ENCODE assay signal across 22 cellular contexts in the genomic region with DNA sequence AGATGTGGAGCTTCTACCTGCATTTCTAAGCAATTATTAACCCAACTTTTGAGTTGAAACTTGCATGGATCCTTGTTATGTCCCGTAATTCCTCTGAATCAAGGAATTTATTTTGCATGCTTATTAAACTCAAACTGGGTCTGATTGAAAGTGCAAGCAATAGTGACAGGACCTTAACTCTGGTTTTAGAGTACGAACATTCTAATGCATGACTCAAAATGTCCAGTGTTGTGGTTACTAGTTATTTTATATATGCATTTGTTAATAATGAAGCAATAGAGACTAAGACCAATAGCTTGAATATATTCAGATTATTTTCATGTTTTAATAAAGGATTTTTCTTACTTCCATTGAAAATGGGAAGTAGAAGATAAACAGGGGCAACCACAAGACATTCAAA. TPM values are rescaled to one million over a fixed set of nuclear protein-coding genes. Genes with fewer than 3 reads are reported as not detected.
"Had no signal": no experiment of that assay in that cellular context is flagged by ENCODE, and none has a peak within 500 bp of the region (broad histone marks: within the 10 kb centered on the region; RNA-seq: fewer than 3 reads in every experiment).

No MANE protein-coding gene starts in this region.

- H3K27me3 Mint-ChIP-seq: activated CD4-positive, alpha-beta T cell treated with anti-CD3 and anti-CD28 coated beads, Interleukin-2, amount 10 ng/mL, durations not matched to agents 7 days and 5 days; activated naive CD4-positive, alpha-beta T cell treated with anti-CD3 and anti-CD28 coated beads, Interleukin-2, amount 10 ng/mL, durations not matched to agents 7 days and 5 days had no signal

- H3K27me3 ChIP-seq: ascending aorta, thyroid gland had no signal

- FAIRE-seq: endometrium, keratinocyte had no signal

- ATAC-seq: activated CD4-positive, CD25-positive, alpha-beta regulatory T cell treated with anti-CD3 and anti-CD28 coated beads, Interleukin-2, amount 50 U/mL, for 24 hours; activated T-cell treated with anti-CD3 and anti-CD28 coated beads, Interleukin-2, amount 50 U/mL, for 4 hours; lower lobe of right lung had no signal

- H3K4me3 ChIP-seq: ascending aorta, coronary artery, lower lobe of right lung, thyroid gland had no signal

- DNase-seq: activated CD4-positive, alpha-beta T cell treated with anti-CD3 and anti-CD28 coated beads, Interleukin-2, amount 10 ng/mL, durations not matched to agents 7 days and 5 days; activated CD8-positive, alpha-beta memory T cell treated with anti-CD3 and anti-CD28 coated beads, Interleukin-2, amount 50 U/mL, for 4 hours; activated naive CD4-positive, alpha-beta T cell treated with anti-CD3 and anti-CD28 coated beads, Interleukin-2, amount 10 ng/mL, durations not matched to agents 7 days and 5 days; activated T-cell treated with anti-CD3 and anti-CD28 coated beads, Interleukin-2, amount 50 U/mL, for 4 hours; erythroblast; foreskin melanocyte; lower lobe of right lung; midbrain; posterior cingulate gyrus; retina; stimulated activated CD4-positive, alpha-beta T cell treated with anti-CD3 and anti-CD28 coated beads, Interleukin-12 subunit alpha, Interleukin-12 subunit beta, amount 100 ng/mL, for 4 hours; stimulated activated CD4-positive, alpha-beta T cell treated with anti-CD3 and anti-CD28 coated beads, Interleukin-1b, Interleukin-23, amount 100 ng/mL, for 48 hours; stimulated activated CD8-positive, alpha-beta memory T cell treated with anti-CD3 and anti-CD28 coated beads, Interleukin-4, amount 100 ng/mL, for 48 hours; stimulated activated naive CD4-positive, alpha-beta T cell treated with Interleukin-2 at 50 U/mL for 16 hours; thyroid gland had no signal

- H3K4me3 Mint-ChIP-seq: activated CD4-positive, alpha-beta T cell treated with anti-CD3 and anti-CD28 coated beads, Interleukin-2, amount 10 ng/mL, durations not matched to agents 7 days and 5 days; activated naive CD4-positive, alpha-beta T cell treated with anti-CD3 and anti-CD28 coated beads, Interleukin-2, amount 10 ng/mL, durations not matched to agents 7 days and 5 days; activated T-cell treated with anti-CD3 and anti-CD28 coated beads, Interleukin-2, amount 50 U/mL, for 4 hours; nephron had no signal

- H3K27ac Mint-ChIP-seq: activated CD4-positive, alpha-beta T cell treated with anti-CD3 and anti-CD28 coated beads, Interleukin-2, amount 10 ng/mL, durations not matched to agents 7 days and 5 days; activated naive CD4-positive, alpha-beta T cell treated with anti-CD3 and anti-CD28 coated beads, Interleukin-2, amount 10 ng/mL, durations not matched to agents 7 days and 5 days; nephron had no signal

- H3K4me1 ChIP-seq: ascending aorta, lower lobe of right lung had no signal

- H3K27ac ChIP-seq: ascending aorta, coronary artery, lower lobe of right lung had no signal

- H3K4me1 Mint-ChIP-seq: nephron had no signal

- H3K9me3 Mint-ChIP-seq: activated CD4-positive, alpha-beta T cell treated with anti-CD3 and anti-CD28 coated beads, Interleukin-2, amount 10 ng/mL, durations not matched to agents 7 days and 5 days; activated naive CD4-positive, alpha-beta T cell treated with anti-CD3 and anti-CD28 coated beads, Interleukin-2, amount 10 ng/mL, durations not matched to agents 7 days and 5 days; activated T-cell treated with anti-CD3 and anti-CD28 coated beads, Interleukin-2, amount 50 U/mL, for 4 hours; nephron had no signal

- H3K9me3 ChIP-seq: ascending aorta, lower lobe of right lung, thyroid gland had no signal

RNA-seq across cellular contexts. Expression of a gene that starts 28.2 kb away (rescaled TPM):
- total RNA-seq: ascending aorta, ureter had no signal

RNA-seq across cellular contexts. Expression of a gene that starts 28.5 kb away (rescaled TPM):
- total RNA-seq: ascending aorta had no signal
